In genomic region chr12:81064966-81065365, GRCh38 we compare ENCODE assay signal across 2 cellular contexts. TPM values are rescaled to one million over a fixed set of nuclear protein-coding genes. Genes with fewer than 3 reads are reported as not detected.
"Had no signal": no experiment of that assay in that cellular context is flagged by ENCODE, and none has a peak within 500 bp of the region (broad histone marks: within the 10 kb centered on the region; RNA-seq: fewer than 3 reads in every experiment).

No MANE protein-coding gene starts in this region.

RNA-seq across cellular contexts. Expression of gene ACSS3, which starts 12.9 kb away (rescaled TPM):
- total RNA-seq: naive thymus-derived CD8-positive, alpha-beta T cell; natural killer cell treated with Interleukin-12 subunit alpha and Interleukin-12 subunit beta and Interleukin-15 and Interleukin-18, amount 100 ng/mL, for 72 hours had no signal
- polyA plus RNA-seq: naive thymus-derived CD8-positive, alpha-beta T cell had no signal
